ENCODE assay signal across 20 cellular contexts in genomic region chr3:59244343-59244742, GRCh38.
"Had no signal": no experiment of that assay in that cellular context is flagged by ENCODE, and none has a peak within 500 bp of the region (broad histone marks: within the 10 kb centered on the region; RNA-seq: fewer than 3 reads in every experiment).

No MANE protein-coding gene starts in this region.

- ATAC-seq: Panc1, Right ventricle myocardium inferior had no signal

- H3K27ac ChIP-seq: HL-60, SK-N-MC had no signal

- H3K27me3 ChIP-seq: SJSA1 had no signal

- DNase-seq: KBM-7, MV-4-11, NCI-H1048, NCI-H1105, NCI-H1417, NCI-H1436 treated with DMSO at 0.1 percent for 48 hours, NCI-H1694, NCI-H187 treated with DMSO at 0.1 percent for 48 hours, NCI-H2029 treated with DMSO at 0.1 percent for 48 hours, NCI-H2171 treated with DMSO at 0.1 percent for 48 hours, NCI-H2227 treated with DMSO at 0.1 percent for 48 hours, NCI-H524, NCI-H526 treated with DMSO at 0.1 percent for 48 hours, NCI-H774, SIG-M5 had no signal

- H3K4me3 ChIP-seq: SJSA1, SK-N-MC had no signal

- H3K9me3 ChIP-seq: SJSA1 had no signal

- H3K36me3 ChIP-seq: SJSA1 had no signal
